10 cellular contexts compared by ENCODE assay signal in the genomic region with DNA sequence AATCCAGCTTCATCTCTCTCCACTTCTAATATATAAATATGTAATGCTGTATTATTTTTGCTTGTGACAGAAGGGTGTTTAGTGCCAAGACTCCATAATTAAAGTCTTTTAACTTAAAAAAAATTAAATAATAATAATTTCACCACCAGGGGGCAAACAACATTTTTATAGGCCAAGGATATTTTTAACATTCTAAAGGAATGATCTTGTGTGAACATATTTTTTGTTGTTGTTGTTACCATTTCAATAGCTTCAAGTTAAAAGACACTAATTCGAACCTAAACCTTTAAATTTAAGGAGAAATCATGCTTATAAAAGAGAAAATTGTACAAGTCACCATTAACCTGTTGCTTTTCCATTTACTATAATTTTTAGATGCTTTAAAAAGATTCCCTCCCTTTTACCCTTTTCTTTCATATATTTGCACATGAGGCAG. TPM values are rescaled to one million over a fixed set of nuclear protein-coding genes. Genes with fewer than 3 reads are reported as not detected.
DNase-seq lines count a peak whose midpoint lies in the region; ATAC-seq and TF ChIP-seq lines count a peak whose summit lies in the region.
"Had no signal": no experiment of that assay in that cellular context is flagged by ENCODE, and none has a peak within 500 bp of the region (broad histone marks: within the 10 kb centered on the region; RNA-seq: fewer than 3 reads in every experiment).

No MANE protein-coding gene starts in this region.

- H3K4me3 ChIP-seq in cardiac muscle cell (no peak overlapping the region), OCI-LY7 (ENCODE audit: low read depth, low read length, poor library complexity, severe bottlenecking) (no peak overlapping the region), fibroblast of mammary gland (ENCODE audit: control insufficient read depth, low read depth, low read length) (no peak overlapping the region), transverse colon (no peak overlapping the region)
- H3K4me3 ChIP-seq: SJCRH30 had no signal

- CTCF ChIA-PET in OCI-LY7 (lab: Charles Lee; ENCODE audit: unreplicated experiment), result no interaction called here

- in situ Hi-C loops in transverse colon (cut with MboI; ENCODE audit: low pct_ligation_motif_present in 1 of 4, low pct_unique_long_range_greater_than_20kb in 1 of 4, low sequenced_read_pairs in 3 of 4), result loop anchor here in 3 of 4 donors (10.0 to 25.0 kb wide), 5 partner anchors 301 to 984 kb away; a partner anchor contains a TSS

- no peak overlapping the region for H3K4me2 ChIP-seq in OCI-LY7 (ENCODE audit: low read length)

- H3K27ac ChIP-seq in cardiac muscle cell, result no peak overlapping the region
- H3K27ac ChIP-seq in OCI-LY7 (ENCODE audit: low read depth, low read length, poor library complexity, severe bottlenecking), result no peak overlapping the region
- H3K27ac ChIP-seq in transverse colon, result no peak overlapping the region
- H3K27ac ChIP-seq: SJCRH30 had no signal

- intact Hi-C loops in left cardiac atrium (cut with DNase I) (loop anchor here in 1 of 2 donors (10.0 kb wide), 2 partner anchors 204 to 974 kb away; a partner anchor contains a TSS), OCI-LY7 (cut with micrococcal nuclease; ENCODE audit: unreplicated experiment) (no loop called here), transverse colon (cut with DNase I; ENCODE audit: low total_unique reads) (no loop called here)

- H3K9me3 ChIP-seq in cardiac muscle cell (ENCODE audit: low read depth) (no peaks in the 10 kb centered on the region), OCI-LY7 (ENCODE audit: low read length) (no peaks in the 10 kb centered on the region), transverse colon (no peaks in the 10 kb centered on the region)
- H3K9me3 ChIP-seq: SJCRH30 had no signal

- TF ChIP-seq EP300 in transverse colon (IDR thresholded peaks at IDR 0.05; ENCODE audit: low read depth), result no peak

- H3K36me3 ChIP-seq in cardiac muscle cell (no peaks in the 10 kb centered on the region), OCI-LY7 (ENCODE audit: insufficient read depth, low read length) (no peaks in the 10 kb centered on the region), transverse colon (no peaks in the 10 kb centered on the region)
- H3K36me3 ChIP-seq: SJCRH30 had no signal

- H2AFZ ChIP-seq in OCI-LY7 (ENCODE audit: low read length), result no peak overlapping the region

- POLR2A ChIA-PET in OCI-LY7 (lab: Charles Lee), result interaction anchor here (1.5 kb wide), 1 partner anchor 32 kb away, joined by 3 read pairs; no protein-coding TSS in a partner anchor

- H3K9me2 ChIP-seq in OCI-LY7 (ENCODE audit: insufficient read depth, low read length), result no peaks in the 10 kb centered on the region

- TF ChIP-seq POLR2A in transverse colon (IDR thresholded peaks at IDR 0.05), result no peak

- WGBS in transverse colon (ENCODE audit: low coverage in 1 of 2), 2 donors, result 32 to 50% methylated on average over 1 of the region's 1 CpG

- DNase-seq in cardiac muscle cell (ENCODE audit: low read depth in 1 of 2, low spot score in 1 of 2) (peak; percentile 18 to 57), left cardiac atrium (no peak), OCI-LY7 (ENCODE audit: low spot score) (peak; percentile 40), fibroblast of mammary gland (ENCODE audit: low read depth) (peak; percentile 36), transverse colon (no peak)
- DNase-seq in activated CD8-positive, alpha-beta memory T cell treated with anti-CD3 and anti-CD28 coated beads, Interleukin-2, amount 50 U/mL, for 48 hours, result no peak
- no peak for DNase-seq in activated CD4-positive, alpha-beta T cell treated with anti-CD3 and anti-CD28 coated beads for 4 hours
- DNase-seq: naive B cell had no signal

- H4K20me1 ChIP-seq in OCI-LY7 (ENCODE audit: insufficient read depth, low read length), result no peaks in the 10 kb centered on the region

- no peaks in the 10 kb centered on the region for H3K4me1 ChIP-seq in cardiac muscle cell (ENCODE audit: low read depth)
- H3K4me1 ChIP-seq in OCI-LY7 (ENCODE audit: insufficient read depth, low read length, poor library complexity, severe bottlenecking), result no peaks in the 10 kb centered on the region
- H3K4me1 ChIP-seq in transverse colon, result no peaks in the 10 kb centered on the region
- H3K4me1 ChIP-seq: SJCRH30 had no signal

- TF ChIP-seq CTCF in cardiac muscle cell (IDR thresholded peaks at IDR 0.05; ENCODE audit: low read depth, low read length) (peak; percentile 11), OCI-LY7 (conservative IDR thresholded peaks at IDR 0.05; ENCODE audit: low read length) (peak; percentile 76), fibroblast of mammary gland (conservative IDR thresholded peaks at IDR 0.05; ENCODE audit: control insufficient read depth, insufficient read depth, low read depth, low read length) (peak; percentile 28), transverse colon (IDR thresholded peaks at IDR 0.05) (peak; percentile 32 to 53 (median 51))

- H3K27me3 ChIP-seq in cardiac muscle cell (no peaks in the 10 kb centered on the region), transverse colon (no peaks in the 10 kb centered on the region)

- no peaks in the 10 kb centered on the region for H3K79me2 ChIP-seq in OCI-LY7 (ENCODE audit: insufficient read depth, low read depth, low read length)

- no TSS peak for BruUV-seq in OCI-LY7 (replicated peaks; lab: Mats Ljungman, UMichigan)

- ATAC-seq in left cardiac atrium, result no peak
- ATAC-seq in HG03439 (IDR thresholded peaks at IDR 0.05; ENCODE audit: unreplicated experiment), result no peak

RNA-seq across cellular contexts. Expression of a gene that starts 7.5 kb away (rescaled TPM):
- total RNA-seq in cardiac muscle cell, result 39.2 and 57.1 TPM in 2 replicates
- polyA plus RNA-seq in cardiac muscle cell, result 31.2 and 32.6 TPM in 2 replicates
- total RNA-seq in left cardiac atrium, result 10 to 100 TPM; 16.1 to 20.8 TPM
- total RNA-seq in OCI-LY7 (2014; rRNA removed; shearing (Covaris generic)), result 12.1 and 16.9 TPM in 2 replicates
- 7.1 and 7.7 TPM in 2 replicates for total RNA-seq in OCI-LY7 (2022)
- total RNA-seq in transverse colon, result 10 to 100 TPM; 18.5 to 71.7 (median 48.4) TPM

Comparison
In these comparisons a context has a peak if more than half of its experiments do, and no peak if none do; other contexts are left out.
1. DNase-seq: peak in cardiac muscle cell (2 of 2), OCI-LY7 (single experiment) and fibroblast of mammary gland (single experiment); none in left cardiac atrium (single experiment), transverse colon (single experiment), activated CD8-positive, alpha-beta memory T cell treated with anti-CD3 and anti-CD28 coated beads, Interleukin-2, amount 50 U/mL, for 48 hours (single experiment) and activated CD4-positive, alpha-beta T cell treated with anti-CD3 and anti-CD28 coated beads for 4 hours (0 of 2).
2. CTCF ChIP-seq: peak in every context shown above with its lines; median percentile 76 in OCI-LY7; 51 in transverse colon; 28 in fibroblast of mammary gland; 11 in cardiac muscle cell.